Comparison of ENCODE assay signal across 9 cellular contexts in genomic region chr14:91350813-91351507, GRCh38.
DNase-seq lines count a peak whose midpoint lies in the region; ATAC-seq, FAIRE-seq and TF ChIP-seq lines count a peak whose summit lies in the region.
"Had no signal": no experiment of that assay in that cellular context is flagged by ENCODE, and none has a peak within 500 bp of the region (broad histone marks: within the 10 kb centered on the region; RNA-seq: fewer than 3 reads in every experiment).

No MANE protein-coding gene starts in this region.

- TF ChIP-seq CTCF in OCI-LY1 (IDR thresholded peaks at IDR 0.05; ENCODE audit: low read length) = no peak
- TF ChIP-seq CTCF in bronchial epithelial cell (IDR thresholded peaks at IDR 0.05; ENCODE audit: insufficient read depth, low read length, severe bottlenecking) = no peak

- H3K27me3 ChIP-seq in OCI-LY1 (ENCODE audit: insufficient read depth, low read length) = no peaks in the 10 kb centered on the region
- H3K27me3 ChIP-seq in bronchial epithelial cell (ENCODE audit: control insufficient read depth, insufficient read depth, low read length) = no peaks in the 10 kb centered on the region

- H3K4me1 ChIP-seq in OCI-LY1 (ENCODE audit: insufficient read depth, low read length, severe bottlenecking) = peaks cover 92% of the 10 kb centered on the region

- ATAC-seq in GM18511 (IDR thresholded peaks at IDR 0.05; ENCODE audit: unreplicated experiment) (peak; percentile 66), HG02610 (IDR thresholded peaks at IDR 0.05; ENCODE audit: unreplicated experiment) (peak; percentile 49), HG02970 (IDR thresholded peaks at IDR 0.05; ENCODE audit: low FRiP score, unreplicated experiment) (no peak)

- DNase-seq in bronchial epithelial cell (ENCODE audit: low read depth) (peak; percentile 62), HK-2 (ENCODE audit: unreplicated experiment) (no peak), CD1c-positive myeloid dendritic cell (ENCODE audit: extremely low spot score) (no peak)
- peak; percentile 56 for DNase-seq in stimulated activated CD4-positive, alpha-beta T cell treated with anti-CD3 and anti-CD28 coated beads, Interleukin-4, amount 100 ng/mL, for 1 hour

- H3K79me2 ChIP-seq in OCI-LY1 (ENCODE audit: insufficient read depth, low read length) = peaks cover 38% of the 10 kb centered on the region

- FAIRE-seq in bronchial epithelial cell (lab: Jason Lieb, UNC) = no peak
- FAIRE-seq: keratinocyte had no signal

- H3K36me3 ChIP-seq in OCI-LY1 (ENCODE audit: insufficient read depth, low read length) = peaks cover 12% of the 10 kb centered on the region; the same call in 1 of the 2 replicates
- H3K36me3 ChIP-seq in bronchial epithelial cell (ENCODE audit: control insufficient read depth, insufficient read depth, low read length) = peaks cover 2% of the 10 kb centered on the region

- H3K9ac ChIP-seq in OCI-LY1 (ENCODE audit: low read length) = peak overlapping the region; percentile 50

- no peaks in the 10 kb centered on the region for H3K9me3 ChIP-seq in OCI-LY1 (ENCODE audit: low read length)

- H3K4me3 ChIP-seq in OCI-LY1 (ENCODE audit: low read depth, low read length, poor library complexity, severe bottlenecking) = peak overlapping the region; percentile 47
- H3K4me3 ChIP-seq in bronchial epithelial cell (ENCODE audit: low read depth, low read length) = peak overlapping the region; percentile 10

- peak overlapping the region; percentile 77 for H3K4me2 ChIP-seq in OCI-LY1 (ENCODE audit: low read length)

- no peak overlapping the region for H2AFZ ChIP-seq in OCI-LY1 (ENCODE audit: low read length)

- H3K27ac ChIP-seq in OCI-LY1 (ENCODE audit: low read depth, low read length, poor library complexity, severe bottlenecking) = peak overlapping the region; percentile 97

- 0 out of 2 replicates have a peak, but pooled peaks cover 5% of the 10 kb centered on the region for H3F3A ChIP-seq in OCI-LY1 (ENCODE audit: insufficient read depth, low read length)

- no peaks in the 10 kb centered on the region for H4K20me1 ChIP-seq in OCI-LY1 (ENCODE audit: insufficient read depth, low read length)

- H3K9me2 ChIP-seq in OCI-LY1 (ENCODE audit: low read depth, low read length) = no peaks in the 10 kb centered on the region

Comparison
In these comparisons a context has a peak if more than half of its experiments do, and no peak if none do; other contexts are left out.
1. DNase-seq: peak in bronchial epithelial cell (single experiment) and stimulated activated CD4-positive, alpha-beta T cell treated with anti-CD3 and anti-CD28 coated beads, Interleukin-4, amount 100 ng/mL, for 1 hour (single experiment); none in HK-2 (single experiment) and CD1c-positive myeloid dendritic cell (single experiment).